Comparison of ENCODE assay signal across 8 cellular contexts in the genomic region with DNA sequence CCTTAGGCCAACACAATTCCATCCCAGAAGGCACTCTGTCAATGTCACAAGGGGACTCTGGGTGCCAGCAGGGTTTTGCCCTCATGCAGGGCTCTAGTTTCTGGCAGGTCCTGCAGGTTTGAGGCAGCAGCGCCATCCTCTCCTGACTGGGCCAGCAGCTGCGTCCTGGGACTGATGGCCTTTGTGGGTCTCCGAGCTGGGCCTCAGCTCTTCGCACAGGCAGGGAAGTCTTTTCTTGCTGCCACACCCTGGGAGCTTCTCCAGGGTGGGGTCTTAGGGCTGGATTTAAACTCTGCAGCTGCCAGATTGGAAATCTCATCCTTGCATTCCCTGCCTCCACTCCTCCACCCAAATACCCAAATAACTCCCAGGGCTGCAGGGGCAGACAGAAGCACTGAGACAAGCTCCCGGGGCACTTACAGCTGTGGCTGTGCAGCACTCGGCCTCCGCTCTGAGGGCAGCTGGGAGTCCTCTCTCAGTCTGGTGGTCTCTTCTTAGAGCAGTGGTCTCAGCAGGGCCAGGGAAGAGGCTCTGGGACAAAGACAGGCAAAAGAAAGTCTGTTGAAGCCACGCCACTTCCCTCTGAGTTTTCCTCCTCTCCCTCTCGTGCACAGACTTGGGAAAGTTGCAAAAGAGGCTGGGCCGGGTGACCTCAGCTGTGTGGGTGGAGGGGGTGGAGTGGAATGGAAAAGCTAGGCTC. TPM values are rescaled to one million over a fixed set of nuclear protein-coding genes. Genes with fewer than 3 reads are reported as not detected.
DNase-seq lines count a peak whose midpoint lies in the region; ATAC-seq, FAIRE-seq and TF ChIP-seq lines count a peak whose summit lies in the region.

A gene with protein sequence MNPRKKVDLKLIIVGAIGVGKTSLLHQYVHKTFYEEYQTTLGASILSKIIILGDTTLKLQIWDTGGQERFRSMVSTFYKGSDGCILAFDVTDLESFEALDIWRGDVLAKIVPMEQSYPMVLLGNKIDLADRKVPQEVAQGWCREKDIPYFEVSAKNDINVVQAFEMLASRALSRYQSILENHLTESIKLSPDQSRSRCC (minus strand): TSS at position 563 of the 700 bp plus-strand sequence. CDS start 9,260 bp downstream, outside the sequence.

- no peaks in the 10 kb centered on the region for H3K9me3 ChIP-seq in kidney (ENCODE audit: control insufficient read depth in 1 of 2, low read length in 2 of 2)

- H3K36me3 Mint-ChIP-seq in brain: peaks cover 4% of the 10 kb centered on the region

- H3K9me3 Mint-ChIP-seq in brain: peaks cover 3 to 6% (median 4%) of the 10 kb centered on the region in 5 experiments

- no peaks in the 10 kb centered on the region for H3K4me1 ChIP-seq in kidney (ENCODE audit: control insufficient read depth in 1 of 2, insufficient read depth in 1 of 2, low read depth in 1 of 2, low read length in 2 of 2)

- H3K36me3 ChIP-seq in kidney (ENCODE audit: control insufficient read depth in 1 of 2, insufficient read depth in 2 of 2, low read length in 2 of 2): no peaks in the 10 kb centered on the region

- H3K27me3 Mint-ChIP-seq in brain: no peaks in the 10 kb centered on the region

- no peak within 1 kb of the TSS for H3K27ac ChIP-seq in kidney (ENCODE audit: low read depth in 2 of 2, low read length in 2 of 2)

- no peak for TF ChIP-seq CTCF in brain (conservative IDR thresholded peaks at IDR 0.05)
- TF ChIP-seq CTCF in kidney (IDR thresholded peaks at IDR 0.05; ENCODE audit: borderline replicate concordance, extremely low read depth, insufficient read depth): no peak

- H3K4me1 Mint-ChIP-seq in brain: peaks cover 67% of the 10 kb centered on the region

- FAIRE-seq in HTR-8/SVneo (lab: Jason Lieb, UNC) (no peak), kidney (lab: Jason Lieb, UNC) (no peak)

- ATAC-seq in HG02840 (IDR thresholded peaks at IDR 0.05; ENCODE audit: low FRiP score, unreplicated experiment): no peak
- ATAC-seq in GM21737 (IDR thresholded peaks at IDR 0.05; ENCODE audit: unreplicated experiment): no peak

- intact Hi-C loops in kidney (cut with DNase I): no loop called here

- H3K27ac Mint-ChIP-seq in brain: peak within 1 kb of the TSS; percentile 78 to 91 (median 82)

- DNase-seq in HTR-8/SVneo (ENCODE audit: insufficient read length, low spot score) (peak; percentile 55), kidney (peak; percentile 81), stromal cell of bone marrow (ENCODE audit: low read depth) (peak; percentile 77), NCI-H2107 (lab: John Stamatoyannopoulos, UW) (no peak), pons (ENCODE audit: low spot score) (no peak)

- peak within 1 kb of the TSS in 4 of 5 experiments; percentile 23 to 67 (median 36) for H3K4me3 Mint-ChIP-seq in brain

- no peak within 1 kb of the TSS for H3K9ac ChIP-seq in kidney (ENCODE audit: low read length in 2 of 2)

- H3K4me3 ChIP-seq in kidney (ENCODE audit: low read length in 2 of 2): no peak within 1 kb of the TSS

RNA-seq across cellular contexts. Expression of the gene that starts here (rescaled TPM):
- polyA plus RNA-seq in brain (ENCODE audit: insufficient read depth, low read depth, low replicate concordance): 1.2 TPM
- 2.0 TPM for total RNA-seq in kidney
- 0.73 TPM for polyA plus RNA-seq in kidney (ENCODE audit: insufficient read depth, low read depth, low replicate concordance)

Comparison
In these comparisons a context has a peak if more than half of its experiments do, and no peak if none do; other contexts are left out.
1. DNase-seq: peak in HTR-8/SVneo (single experiment), kidney (single experiment) and stromal cell of bone marrow (single experiment); none in NCI-H2107 (single experiment) and pons (single experiment).